ENCODE assay signal across 1 cellular context in the genomic region with DNA sequence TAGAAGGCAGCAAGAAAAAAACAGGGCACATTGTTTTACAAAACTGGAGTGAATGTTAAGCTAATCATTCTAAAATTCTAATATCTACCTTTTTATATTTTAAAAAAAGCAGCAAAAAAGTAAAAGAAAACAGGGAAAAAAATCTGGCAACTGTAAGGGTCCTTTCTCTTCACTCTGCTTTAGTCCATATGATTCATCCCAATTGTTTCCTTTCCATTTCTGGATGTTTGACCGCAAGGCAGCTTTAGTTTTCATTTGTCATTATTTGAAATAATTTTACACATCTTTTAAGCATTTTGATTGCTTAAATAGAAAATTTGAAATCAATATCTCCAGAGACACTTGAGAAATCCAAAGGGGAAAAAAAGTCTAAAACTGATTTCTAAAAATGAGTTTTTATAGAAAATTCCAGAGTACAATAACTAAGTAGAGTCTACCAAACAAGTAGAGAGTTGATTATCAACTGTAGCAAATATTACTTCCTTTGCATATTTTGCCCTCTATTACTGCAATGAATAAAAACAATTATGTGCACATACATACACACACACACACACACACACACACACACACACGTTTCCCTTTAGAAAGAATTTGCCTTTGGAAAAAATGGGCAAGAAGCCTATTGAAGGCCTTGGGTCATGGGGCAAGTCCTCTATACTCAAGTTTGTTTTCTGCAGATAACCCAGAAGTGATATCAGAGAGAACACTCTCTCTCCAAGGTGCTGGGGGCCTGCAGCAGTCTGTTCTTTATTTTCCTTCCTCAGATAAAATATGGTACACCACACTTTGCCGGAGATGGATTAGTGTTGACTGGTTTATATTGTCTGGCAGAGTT.
TF ChIP-seq lines count a peak whose summit lies in the region.

No MANE protein-coding gene starts in this region.

TF ChIP-seq in HEK293, 187 proteins besides CTCF, POLR2A, EP300 and RAD21 (continued from another document):
- TF ChIP-seq, protein P1, sequence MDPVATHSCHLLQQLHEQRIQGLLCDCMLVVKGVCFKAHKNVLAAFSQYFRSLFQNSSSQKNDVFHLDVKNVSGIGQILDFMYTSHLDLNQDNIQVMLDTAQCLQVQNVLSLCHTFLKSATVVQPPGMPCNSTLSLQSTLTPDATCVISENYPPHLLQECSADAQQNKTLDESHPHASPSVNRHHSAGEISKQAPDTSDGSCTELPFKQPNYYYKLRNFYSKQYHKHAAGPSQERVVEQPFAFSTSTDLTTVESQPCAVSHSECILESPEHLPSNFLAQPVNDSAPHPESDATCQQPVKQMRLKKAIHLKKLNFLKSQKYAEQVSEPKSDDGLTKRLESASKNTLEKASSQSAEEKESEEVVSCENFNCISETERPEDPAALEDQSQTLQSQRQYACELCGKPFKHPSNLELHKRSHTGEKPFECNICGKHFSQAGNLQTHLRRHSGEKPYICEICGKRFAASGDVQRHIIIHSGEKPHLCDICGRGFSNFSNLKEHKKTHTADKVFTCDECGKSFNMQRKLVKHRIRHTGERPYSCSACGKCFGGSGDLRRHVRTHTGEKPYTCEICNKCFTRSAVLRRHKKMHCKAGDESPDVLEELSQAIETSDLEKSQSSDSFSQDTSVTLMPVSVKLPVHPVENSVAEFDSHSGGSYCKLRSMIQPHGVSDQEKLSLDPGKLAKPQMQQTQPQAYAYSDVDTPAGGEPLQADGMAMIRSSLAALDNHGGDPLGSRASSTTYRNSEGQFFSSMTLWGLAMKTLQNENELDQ (tag by site-specific recombination; IDR thresholded peaks at IDR 0.05; ENCODE audit: low read depth), result no peak
- TF ChIP-seq MZF1 (tag by site-specific recombination; IDR thresholded peaks at IDR 0.05; ENCODE audit: borderline replicate concordance) (no peak), ZNF350 (tag by site-specific recombination; IDR thresholded peaks at IDR 0.05) (no peak), IKZF3 (tag by site-specific recombination; IDR thresholded peaks at IDR 0.05) (no peak), ZNF341 (tag by site-specific recombination; IDR thresholded peaks at IDR 0.05; ENCODE audit: low read depth) (no peak), ZNF19 (tag by site-specific recombination; IDR thresholded peaks at IDR 0.05; ENCODE audit: low read depth) (no peak)
- TF ChIP-seq, protein P2, sequence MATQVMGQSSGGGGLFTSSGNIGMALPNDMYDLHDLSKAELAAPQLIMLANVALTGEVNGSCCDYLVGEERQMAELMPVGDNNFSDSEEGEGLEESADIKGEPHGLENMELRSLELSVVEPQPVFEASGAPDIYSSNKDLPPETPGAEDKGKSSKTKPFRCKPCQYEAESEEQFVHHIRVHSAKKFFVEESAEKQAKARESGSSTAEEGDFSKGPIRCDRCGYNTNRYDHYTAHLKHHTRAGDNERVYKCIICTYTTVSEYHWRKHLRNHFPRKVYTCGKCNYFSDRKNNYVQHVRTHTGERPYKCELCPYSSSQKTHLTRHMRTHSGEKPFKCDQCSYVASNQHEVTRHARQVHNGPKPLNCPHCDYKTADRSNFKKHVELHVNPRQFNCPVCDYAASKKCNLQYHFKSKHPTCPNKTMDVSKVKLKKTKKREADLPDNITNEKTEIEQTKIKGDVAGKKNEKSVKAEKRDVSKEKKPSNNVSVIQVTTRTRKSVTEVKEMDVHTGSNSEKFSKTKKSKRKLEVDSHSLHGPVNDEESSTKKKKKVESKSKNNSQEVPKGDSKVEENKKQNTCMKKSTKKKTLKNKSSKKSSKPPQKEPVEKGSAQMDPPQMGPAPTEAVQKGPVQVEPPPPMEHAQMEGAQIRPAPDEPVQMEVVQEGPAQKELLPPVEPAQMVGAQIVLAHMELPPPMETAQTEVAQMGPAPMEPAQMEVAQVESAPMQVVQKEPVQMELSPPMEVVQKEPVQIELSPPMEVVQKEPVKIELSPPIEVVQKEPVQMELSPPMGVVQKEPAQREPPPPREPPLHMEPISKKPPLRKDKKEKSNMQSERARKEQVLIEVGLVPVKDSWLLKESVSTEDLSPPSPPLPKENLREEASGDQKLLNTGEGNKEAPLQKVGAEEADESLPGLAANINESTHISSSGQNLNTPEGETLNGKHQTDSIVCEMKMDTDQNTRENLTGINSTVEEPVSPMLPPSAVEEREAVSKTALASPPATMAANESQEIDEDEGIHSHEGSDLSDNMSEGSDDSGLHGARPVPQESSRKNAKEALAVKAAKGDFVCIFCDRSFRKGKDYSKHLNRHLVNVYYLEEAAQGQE (tag by site-specific recombination; IDR thresholded peaks at IDR 0.05), result 0 out of 2 replicates have a peak, but pooled peaks have one; percentile 35
TF ChIP-seq in HEK293: peak in this region for 2.
